9 cellular contexts compared by ENCODE assay signal in genomic region chr22:32080904-32081303, GRCh38. TPM values are rescaled to one million over a fixed set of nuclear protein-coding genes. Genes with fewer than 3 reads are reported as not detected.
DNase-seq lines count a peak whose midpoint lies in the region; ATAC-seq, FAIRE-seq and TF ChIP-seq lines count a peak whose summit lies in the region.
"Had no signal": no experiment of that assay in that cellular context is flagged by ENCODE, and none has a peak within 500 bp of the region (broad histone marks: within the 10 kb centered on the region; RNA-seq: fewer than 3 reads in every experiment).

No MANE protein-coding gene starts in this region.

- H3K9ac ChIP-seq in adipocyte (ENCODE audit: low read length) = no peak overlapping the region

- no peaks in the 10 kb centered on the region for H3K9me3 ChIP-seq in adipocyte (ENCODE audit: control insufficient read depth, low read length)

- H3K27me3 ChIP-seq in BJ (ENCODE audit: control insufficient read depth, insufficient read depth, low read length) (peaks cover 8% of the 10 kb centered on the region; the same call in 1 of the 2 replicates), adipocyte (replicated peaks; ENCODE audit: control insufficient read depth, insufficient read depth, low read length) (peaks cover 11% of the 10 kb centered on the region)

- FAIRE-seq in GM12891 (lab: Jason Lieb, UNC) = peak; percentile 45

- POLR2A ChIA-PET in BJ (lab: Charles Lee) = no interaction called here

- peaks cover 11% of the 10 kb centered on the region for H3K4me1 ChIP-seq in adipocyte (ENCODE audit: control insufficient read depth, insufficient read depth, low read length)

- no peak for DNase-seq in BJ (ENCODE audit: low read depth)
- DNase-seq in GM12891 (ENCODE audit: insufficient read length, low spot score) = peak; percentile 16
- peak; percentile 24 for DNase-seq in NCI-H2196 (lab: John Stamatoyannopoulos, UW; ENCODE audit: unreplicated experiment)
- DNase-seq in adipocyte (ENCODE audit: low read depth) = peak; percentile 58
- DNase-seq in iPS DF 19.7 (ENCODE audit: low read depth, low spot score) = peak; percentile 52
- peak; percentile 34 for DNase-seq in stimulated activated CD4-positive, alpha-beta T cell treated with anti-CD3 and anti-CD28 coated beads, Interleukin-4, amount 100 ng/mL, for 24 hours

- CTCF ChIA-PET in BJ (lab: Yijun Ruan, JAX) = interaction anchor here (0.7 to 7.0 kb wide), 4 partner anchors 11 to 110 kb away, joined by 3 to 101 read pairs (median 4); no protein-coding TSS in a partner anchor

- no peak overlapping the region for H3K4me3 ChIP-seq in BJ (ENCODE audit: low read depth, low read length)
- H3K4me3 ChIP-seq in adipocyte (ENCODE audit: low read length) = no peak overlapping the region
- H3K4me3 ChIP-seq: skin epidermis had no signal

- H3K36me3 ChIP-seq in BJ (ENCODE audit: control insufficient read depth, insufficient read depth, low read length) (no peaks in the 10 kb centered on the region), adipocyte (ENCODE audit: control insufficient read depth, insufficient read depth, low read length, severe bottlenecking) (no peaks in the 10 kb centered on the region)

- TF ChIP-seq CTCF in BJ (IDR thresholded peaks at IDR 0.05; ENCODE audit: insufficient read depth, low read depth, low read length) = peak; percentile 66

- TF ChIP-seq POLR2A in GM12891 (IDR thresholded peaks at IDR 0.05; ENCODE audit: low read depth, low read length) = no peak

- ATAC-seq in GM21447 (IDR thresholded peaks at IDR 0.05; ENCODE audit: unreplicated experiment) (no peak), GM18907 (IDR thresholded peaks at IDR 0.05; ENCODE audit: unreplicated experiment) (no peak)

TF ChIP-seq in GM12891, 5 proteins besides CTCF, POLR2A, EP300 and RAD21:
- no peak for TF ChIP-seq POU2F2 (IDR thresholded peaks at IDR 0.05; ENCODE audit: low read depth, low read length)

RNA-seq across cellular contexts. Expression of gene SLC5A1, which starts 37.8 kb away (rescaled TPM):
- polyA plus RNA-seq in BJ (2011; rRNA removed) = not detected in 2 replicates
- polyA minus RNA-seq in BJ (2011; rRNA and poly(A)+ RNA removed) = not detected in 2 replicates
- polyA plus RNA-seq in GM12891 (2012; ENCODE audit: low read depth, missing spikeins) = 0.01 TPM
